ENCODE assay signal across 8 cellular contexts in genomic region chr18:54558609-54559585, GRCh38. TPM values are rescaled to one million over a fixed set of nuclear protein-coding genes. Genes with fewer than 3 reads are reported as not detected.
DNase-seq lines count a peak whose midpoint lies in the region; ATAC-seq, FAIRE-seq and TF ChIP-seq lines count a peak whose summit lies in the region.

No MANE protein-coding gene starts in this region.

- no peak for ATAC-seq in GM18520 (IDR thresholded peaks at IDR 0.05; ENCODE audit: unreplicated experiment)
- ATAC-seq in HG02840 (IDR thresholded peaks at IDR 0.05; ENCODE audit: low FRiP score, unreplicated experiment), result no peak

- peak in 55 of 56 donors; percentile 23 to 72 (median 54) for TF ChIP-seq CTCF in dorsolateral prefrontal cortex (IDR thresholded peaks at IDR 0.05 in 54 of 56, conservative IDR thresholded peaks at IDR 0.05 in 2 of 56; ENCODE audit: low read depth in 1 of 56, partially characterized antibody in 56 of 56)

- intact Hi-C loops in dorsolateral prefrontal cortex (cut with DNase I), result no loop called here

- peak; percentile 38 for DNase-seq in COLO668 (lab: John Stamatoyannopoulos, UW; ENCODE audit: unreplicated experiment)
- peak; percentile 2 for DNase-seq in GM19239 (ENCODE audit: insufficient read length, low spot score)
- peak; percentile 7 for DNase-seq in NCI-H146 treated with DMSO at 0.1 percent for 48 hours (lab: John Stamatoyannopoulos, UW; ENCODE audit: unreplicated experiment)
- DNase-seq in dorsolateral prefrontal cortex, result no peak
- DNase-seq in renal cortical epithelial cell (ENCODE audit: low read depth), result peak; percentile 40
- no peak for DNase-seq in stimulated activated CD4-positive, alpha-beta T cell treated with anti-CD3 and anti-CD28 coated beads, Interleukin-15, amount 100 ng/mL, for 24 hours

- FAIRE-seq in GM19239 (lab: Jason Lieb, UNC), result no peak

- H3K27ac ChIP-seq in dorsolateral prefrontal cortex, result no peak overlapping the region

- H3K4me3 ChIP-seq in dorsolateral prefrontal cortex, result no peak overlapping the region

- H3K27me3 ChIP-seq in dorsolateral prefrontal cortex, result no peaks in the 10 kb centered on the region

RNA-seq across cellular contexts. Expression of gene DYNAP, which starts 32.1 kb away (rescaled TPM):
- total RNA-seq in dorsolateral prefrontal cortex (not detected), renal cortical epithelial cell (not detected in 2 replicates)

Comparison
In these comparisons a context has a peak if more than half of its experiments do, and no peak if none do; other contexts are left out.
1. DNase-seq: peak in COLO668 (single experiment), GM19239 (single experiment), NCI-H146 treated with DMSO at 0.1 percent for 48 hours (single experiment) and renal cortical epithelial cell (single experiment); none in dorsolateral prefrontal cortex (0 of 10) and stimulated activated CD4-positive, alpha-beta T cell treated with anti-CD3 and anti-CD28 coated beads, Interleukin-15, amount 100 ng/mL, for 24 hours (single experiment).